ENCODE assay signal across 8 cellular contexts in genomic region chr16:74695450-74696422, GRCh38. TPM values are rescaled to one million over a fixed set of nuclear protein-coding genes. Genes with fewer than 3 reads are reported as not detected.
DNase-seq lines count a peak whose midpoint lies in the region; ATAC-seq and TF ChIP-seq lines count a peak whose summit lies in the region.

No MANE protein-coding gene starts in this region.

- peak overlapping the region; percentile 50 for H3K9ac ChIP-seq in OCI-LY3 (ENCODE audit: low read length)
- H3K9ac ChIP-seq in mucosa of stomach (ENCODE audit: low read length): peak overlapping the region; percentile 24

- peak overlapping the region; percentile 77 for H3K4me3 ChIP-seq in OCI-LY3 (ENCODE audit: low read length)
- H3K4me3 ChIP-seq in esophagus muscularis mucosa: peak overlapping the region; percentile 40 to 60 (median 48)
- H3K4me3 ChIP-seq in mucosa of stomach (ENCODE audit: low read length): no peak overlapping the region

- H3K9me3 ChIP-seq in OCI-LY3 (ENCODE audit: insufficient read depth, low read length) (no peaks in the 10 kb centered on the region), esophagus muscularis mucosa (no peaks in the 10 kb centered on the region), mucosa of stomach (ENCODE audit: control insufficient read depth, low read length) (no peaks in the 10 kb centered on the region)

- H4K20me1 ChIP-seq in OCI-LY3 (ENCODE audit: insufficient read depth, low read length): no peaks in the 10 kb centered on the region

- no peak for TF ChIP-seq EP300 in esophagus muscularis mucosa (IDR thresholded peaks at IDR 0.05)

- intact Hi-C loops in esophagus muscularis mucosa (cut with DNase I): no loop called here

- TF ChIP-seq CTCF in OCI-LY3 (IDR thresholded peaks at IDR 0.05; ENCODE audit: low read depth, low read length) (no peak), esophagus muscularis mucosa (IDR thresholded peaks at IDR 0.05) (no peak)

- peak overlapping the region; percentile 78 for H3K4me2 ChIP-seq in OCI-LY3 (ENCODE audit: low read length)

- peak; percentile 87 for DNase-seq in DMS 273 treated with DMSO at 0.1 percent for 48 hours (lab: John Stamatoyannopoulos, UW)
- DNase-seq in HUDEP-2 (lab: John Stamatoyannopoulos, UW; ENCODE audit: unreplicated experiment in 76 of 76): peak in 75 of 76 experiments; percentile 7 to 93 (median 73)
- DNase-seq in activated T-cell treated with anti-CD3 and anti-CD28 coated beads for 24 hours (ENCODE audit: low read depth): peak; percentile 27
- DNase-seq in esophagus muscularis mucosa (ENCODE audit: extremely low spot score): peak; percentile 94
- DNase-seq in stimulated activated naive CD4-positive, alpha-beta T cell (lab: John Stamatoyannopoulos, UW): peak; percentile 8 to 55 (median 38)

- H3K27me3 ChIP-seq in OCI-LY3 (ENCODE audit: low read depth, low read length) (no peaks in the 10 kb centered on the region), esophagus muscularis mucosa (no peaks in the 10 kb centered on the region), mucosa of stomach (ENCODE audit: control insufficient read depth, insufficient read depth, low read length) (no peaks in the 10 kb centered on the region)

- H3K4me1 ChIP-seq in OCI-LY3 (ENCODE audit: low read length): peaks cover 26% of the 10 kb centered on the region
- H3K4me1 ChIP-seq in esophagus muscularis mucosa: peaks cover 6 to 30% (median 26%) of the 10 kb centered on the region in 4 donors
- peaks cover 4% of the 10 kb centered on the region for H3K4me1 ChIP-seq in mucosa of stomach (ENCODE audit: control insufficient read depth, insufficient read depth, low read length)

- no peak overlapping the region for H3K27ac ChIP-seq in OCI-LY3 (ENCODE audit: low read length)
- H3K27ac ChIP-seq in esophagus muscularis mucosa (replicated peaks in 1 of 4): peak overlapping the region in 3 of 4 donors; percentile 36 to 63 (median 58)

- peak; percentile 86 for ATAC-seq in GM21515 (IDR thresholded peaks at IDR 0.05; ENCODE audit: unreplicated experiment)

- no peak for TF ChIP-seq POLR2A in esophagus muscularis mucosa (IDR thresholded peaks at IDR 0.05; ENCODE audit: low read depth)

- 51% methylated on average over 19 of the region's 19 CpGs for WGBS in esophagus muscularis mucosa

- H3K79me2 ChIP-seq in OCI-LY3 (ENCODE audit: low read length): no peaks in the 10 kb centered on the region

- peak overlapping the region; percentile 88 for H2AFZ ChIP-seq in OCI-LY3 (ENCODE audit: low read depth, low read length)

- H3K36me3 ChIP-seq in OCI-LY3 (replicated peaks; ENCODE audit: low read depth, low read length): no peaks in the 10 kb centered on the region
- H3K36me3 ChIP-seq in esophagus muscularis mucosa: peaks cover 0 to 37% (median 20%) of the 10 kb centered on the region in 4 donors
- H3K36me3 ChIP-seq in mucosa of stomach (ENCODE audit: control insufficient read depth, insufficient read depth, low read length): peaks cover 4% of the 10 kb centered on the region

RNA-seq across cellular contexts. Expression of gene MLKL, which starts 4.9 kb away (rescaled TPM):
- 10 to 100 TPM in 1 of 4 donors, 1 to 10 TPM in 3; 5.8 to 19.9 (median 7.3) TPM for total RNA-seq in esophagus muscularis mucosa

RNA-seq across cellular contexts. Expression of gene RFWD3, which starts 29.1 kb away (rescaled TPM):
- total RNA-seq in esophagus muscularis mucosa: 10 to 100 TPM in 2 of 4 donors, 1 to 10 TPM in 2; 6.8 to 13.3 (median 10.1) TPM

Comparison
In these comparisons a context has a peak if more than half of its experiments do, and no peak if none do; other contexts are left out.
1. DNase-seq: peak in every context shown above with its lines; median percentile 94 in esophagus muscularis mucosa; 87 in DMS 273 treated with DMSO at 0.1 percent for 48 hours; 73 in HUDEP-2; 38 in stimulated activated naive CD4-positive, alpha-beta T cell; 27 in activated T-cell treated with anti-CD3 and anti-CD28 coated beads for 24 hours.